ENCODE assay signal across 9 cellular contexts in genomic region chr10:96747734-96748550, GRCh38. TPM values are rescaled to one million over a fixed set of nuclear protein-coding genes. Genes with fewer than 3 reads are reported as not detected.
DNase-seq lines count a peak whose midpoint lies in the region; ATAC-seq and TF ChIP-seq lines count a peak whose summit lies in the region.
"Had no signal": no experiment of that assay in that cellular context is flagged by ENCODE, and none has a peak within 500 bp of the region (broad histone marks: within the 10 kb centered on the region; RNA-seq: fewer than 3 reads in every experiment).

No MANE protein-coding gene starts in this region.

- peak overlapping the region; percentile 28 for H2AFZ ChIP-seq in MM.1S (ENCODE audit: low read length)

- no peak overlapping the region for H3K4me3 ChIP-seq in MM.1S (ENCODE audit: low read length)
- H3K4me3 ChIP-seq in right cardiac atrium (ENCODE audit: low read length) = no peak overlapping the region

- peak; percentile 55 for DNase-seq in MM.1S
- DNase-seq in inferior parietal cortex (ENCODE audit: extremely low spot score) = peak; percentile 7
- no peak for DNase-seq in NCI-H2196 (lab: John Stamatoyannopoulos, UW; ENCODE audit: unreplicated experiment)
- no peak for DNase-seq in RWPE1 (ENCODE audit: low spot score)
- DNase-seq in activated CD4-positive, alpha-beta T cell treated with anti-CD3 and anti-CD28 coated beads, Interleukin-2, amount 10 ng/mL, durations not matched to agents 7 days and 5 days = no peak
- DNase-seq in right cardiac atrium = no peak

- no peaks in the 10 kb centered on the region for H3K36me3 Mint-ChIP-seq in activated CD4-positive, alpha-beta T cell treated with anti-CD3 and anti-CD28 coated beads, Interleukin-2, amount 10 ng/mL, durations not matched to agents 7 days and 5 days (ENCODE audit: low read depth)

- POLR2A ChIA-PET in RWPE1 (lab: Yijun Ruan, JAX; ENCODE audit: low non-redundant PET) = interaction anchor here (0.6 kb wide), 1 partner anchor 266 kb away, joined by 4 read pairs; no protein-coding TSS in a partner anchor
- POLR2A ChIA-PET in activated CD4-positive, alpha-beta T cell treated with anti-CD3 and anti-CD28 coated beads, Interleukin-2, amount 10 ng/mL, durations not matched to agents 7 days and 5 days (lab: Charles Lee) = no interaction called here

- H3F3A ChIP-seq in MM.1S (ENCODE audit: insufficient read depth, low read length) = peaks cover 14% of the 10 kb centered on the region

- H3K9me3 Mint-ChIP-seq in activated CD4-positive, alpha-beta T cell treated with anti-CD3 and anti-CD28 coated beads, Interleukin-2, amount 10 ng/mL, durations not matched to agents 7 days and 5 days = no peaks in the 10 kb centered on the region

- H3K9ac ChIP-seq in MM.1S (ENCODE audit: low read length) = no peak overlapping the region

- CTCF ChIA-PET in RWPE1 (lab: Yijun Ruan, JAX) = interaction anchor here (0.9 kb wide), 1 partner anchor 23 kb away, joined by 3 read pairs; no protein-coding TSS in a partner anchor
- CTCF ChIA-PET in activated CD4-positive, alpha-beta T cell treated with anti-CD3 and anti-CD28 coated beads, Interleukin-2, amount 10 ng/mL, durations not matched to agents 7 days and 5 days (lab: Charles Lee) = interaction anchor here (0.6 to 1.6 kb wide), 4 partner anchors 75 to 513 kb away, joined by 3 to 6 read pairs (median 5); no protein-coding TSS in a partner anchor

- no peaks in the 10 kb centered on the region for H3K36me3 ChIP-seq in MM.1S (replicated peaks; ENCODE audit: insufficient read depth, low read length)

- ATAC-seq in GM18511 (IDR thresholded peaks at IDR 0.05; ENCODE audit: unreplicated experiment) = peak; percentile 92
- peak; percentile 76 for ATAC-seq in HG02588 (IDR thresholded peaks at IDR 0.05; ENCODE audit: unreplicated experiment)
- no peak for ATAC-seq in right cardiac atrium
- ATAC-seq: HCT116 had no signal

- peaks cover 5% of the 10 kb centered on the region for H3K27me3 Mint-ChIP-seq in activated CD4-positive, alpha-beta T cell treated with anti-CD3 and anti-CD28 coated beads, Interleukin-2, amount 10 ng/mL, durations not matched to agents 7 days and 5 days

- peaks cover 9% of the 10 kb centered on the region for H3K4me1 Mint-ChIP-seq in activated CD4-positive, alpha-beta T cell treated with anti-CD3 and anti-CD28 coated beads, Interleukin-2, amount 10 ng/mL, durations not matched to agents 7 days and 5 days

- H3K4me3 Mint-ChIP-seq in activated CD4-positive, alpha-beta T cell treated with anti-CD3 and anti-CD28 coated beads, Interleukin-2, amount 10 ng/mL, durations not matched to agents 7 days and 5 days = no peak overlapping the region

- no peaks in the 10 kb centered on the region for H3K79me2 ChIP-seq in MM.1S (ENCODE audit: low read length)

- WGBS in right cardiac atrium = 58% methylated on average over 7 of the region's 7 CpGs

- no peaks in the 10 kb centered on the region for H4K20me1 ChIP-seq in MM.1S (ENCODE audit: insufficient read depth, low read length)

- H3K4me1 ChIP-seq in MM.1S (ENCODE audit: low read length) (peaks cover 10% of the 10 kb centered on the region), right cardiac atrium (ENCODE audit: control insufficient read depth, insufficient read depth, low read length) (no peaks in the 10 kb centered on the region)

- H3K9me2 ChIP-seq in MM.1S (replicated peaks; ENCODE audit: insufficient read depth, low read length) = no peaks in the 10 kb centered on the region

- no peak overlapping the region for H3K27ac Mint-ChIP-seq in activated CD4-positive, alpha-beta T cell treated with anti-CD3 and anti-CD28 coated beads, Interleukin-2, amount 10 ng/mL, durations not matched to agents 7 days and 5 days

- H3K27ac ChIP-seq in MM.1S (ENCODE audit: low read length) (peak overlapping the region; percentile 55; the same call in 1 of the 2 replicates), RWPE1 (no peak overlapping the region), right cardiac atrium (ENCODE audit: low read length) (no peak overlapping the region)

- H3K9me3 ChIP-seq in MM.1S (replicated peaks; ENCODE audit: insufficient read depth, low read length) (no peaks in the 10 kb centered on the region), right cardiac atrium (ENCODE audit: control insufficient read depth, low read length) (no peaks in the 10 kb centered on the region)

- peak overlapping the region; percentile 55 for H3K4me2 ChIP-seq in MM.1S (ENCODE audit: low read depth, low read length)

- TF ChIP-seq CTCF in MM.1S (IDR thresholded peaks at IDR 0.05; ENCODE audit: low read length) (no peak), RWPE1 (conservative IDR thresholded peaks at IDR 0.05; ENCODE audit: low read depth) (no peak)

- H3K27me3 ChIP-seq in MM.1S (replicated peaks; ENCODE audit: insufficient read depth, low read length) (no peaks in the 10 kb centered on the region), right cardiac atrium (ENCODE audit: control insufficient read depth, insufficient read depth) (no peaks in the 10 kb centered on the region)

- intact Hi-C loops in right cardiac atrium (cut with DNase I) = loop anchor here in 2 of 4 donors (10.0 kb wide), 2 partner anchors 353 to 363 kb away; no protein-coding TSS in a partner anchor

RNA-seq across cellular contexts. Expression of gene PIK3AP1, which starts 27.6 kb away (rescaled TPM):
- 1 to 10 TPM in 1 of 2 experiments, under 1 TPM in 1; 0.72 to 1.1 TPM for total RNA-seq in activated CD4-positive, alpha-beta T cell treated with anti-CD3 and anti-CD28 coated beads, Interleukin-2, amount 10 ng/mL, durations not matched to agents 7 days and 5 days
- 10 to 100 TPM in 1 of 4 donors, 1 to 10 TPM in 3; 3.6 to 10.5 (median 6.2) TPM for total RNA-seq in right cardiac atrium
- polyA plus RNA-seq in right cardiac atrium = 1.4 TPM

Comparison
In these comparisons a context has a peak if more than half of its experiments do, and no peak if none do; other contexts are left out.
1. ATAC-seq: peak in GM18511 (single experiment) and HG02588 (single experiment); none in right cardiac atrium (0 of 2).
2. DNase-seq: peak in MM.1S (single experiment) and inferior parietal cortex (single experiment); none in NCI-H2196 (single experiment), RWPE1 (single experiment), activated CD4-positive, alpha-beta T cell treated with anti-CD3 and anti-CD28 coated beads, Interleukin-2, amount 10 ng/mL, durations not matched to agents 7 days and 5 days (single experiment) and right cardiac atrium (0 of 3).